ENCODE assay signal across 17 cellular contexts in genomic region chr14:75837151-75837787, GRCh38.
"Had no signal": no experiment of that assay in that cellular context is flagged by ENCODE, and none has a peak within 500 bp of the region (broad histone marks: within the 10 kb centered on the region; RNA-seq: fewer than 3 reads in every experiment).

No MANE protein-coding gene starts in this region.

- H3K4me3 ChIP-seq: cardiac muscle cell, coronary artery, gastrocnemius medialis, heart right ventricle, suprapubic skin, upper lobe of right lung had no signal

- H3K27me3 ChIP-seq: cardiac muscle cell, gastrocnemius medialis, heart right ventricle, suprapubic skin, upper lobe of right lung had no signal

- H3K27ac Mint-ChIP-seq: activated CD4-positive, alpha-beta T cell treated with anti-CD3 and anti-CD28 coated beads, Interleukin-2, amount 10 ng/mL, durations not matched to agents 7 days and 5 days; activated naive CD8-positive, alpha-beta T cell treated with anti-CD3 and anti-CD28 coated beads for 36 hours; memory B cell; nephron had no signal

- H3K9me3 Mint-ChIP-seq: nephron had no signal

- DNase-seq: activated CD4-positive, alpha-beta T cell treated with anti-CD3 and anti-CD28 coated beads, Interleukin-2, amount 10 ng/mL, durations not matched to agents 7 days and 5 days; activated effector memory CD4-positive, alpha-beta T cell treated with anti-CD3 and anti-CD28 coated beads, Interleukin-2, amount 50 U/mL, for 16 hours; activated naive CD8-positive, alpha-beta T cell treated with anti-CD3 and anti-CD28 coated beads for 36 hours; aorta; effector CD4-positive, alpha-beta T cell; gastrocnemius medialis; heart right ventricle; islet precursor cell; stimulated activated CD4-positive, alpha-beta T cell treated with anti-CD3 and anti-CD28 coated beads, Interleukin-2, amount 100 ng/mL, for 48 hours; stimulated activated naive CD8-positive, alpha-beta T cell treated with anti-CD3 and anti-CD28 coated beads, Interleukin-15, Interleukin-2, amounts not matched to agents 100 U/mL and 50 U/mL, for 24 hours; upper lobe of right lung had no signal

- H3K9me3 ChIP-seq: gastrocnemius medialis, heart right ventricle, suprapubic skin, upper lobe of right lung had no signal

- ATAC-seq: gastrocnemius medialis; heart right ventricle; left lobe of liver; stimulated activated naive CD8-positive, alpha-beta T cell treated with anti-CD3 and anti-CD28 coated beads, Interleukin-15, Interleukin-2, amounts not matched to agents 100 U/mL and 50 U/mL, for 24 hours; upper lobe of right lung had no signal

- H3K36me3 ChIP-seq: cardiac muscle cell, gastrocnemius medialis, upper lobe of right lung had no signal

- H3K27ac ChIP-seq: cardiac muscle cell, coronary artery, gastrocnemius medialis, heart right ventricle, suprapubic skin, upper lobe of right lung had no signal
